ENCODE assay signal across 25 cellular contexts in the genomic region with DNA sequence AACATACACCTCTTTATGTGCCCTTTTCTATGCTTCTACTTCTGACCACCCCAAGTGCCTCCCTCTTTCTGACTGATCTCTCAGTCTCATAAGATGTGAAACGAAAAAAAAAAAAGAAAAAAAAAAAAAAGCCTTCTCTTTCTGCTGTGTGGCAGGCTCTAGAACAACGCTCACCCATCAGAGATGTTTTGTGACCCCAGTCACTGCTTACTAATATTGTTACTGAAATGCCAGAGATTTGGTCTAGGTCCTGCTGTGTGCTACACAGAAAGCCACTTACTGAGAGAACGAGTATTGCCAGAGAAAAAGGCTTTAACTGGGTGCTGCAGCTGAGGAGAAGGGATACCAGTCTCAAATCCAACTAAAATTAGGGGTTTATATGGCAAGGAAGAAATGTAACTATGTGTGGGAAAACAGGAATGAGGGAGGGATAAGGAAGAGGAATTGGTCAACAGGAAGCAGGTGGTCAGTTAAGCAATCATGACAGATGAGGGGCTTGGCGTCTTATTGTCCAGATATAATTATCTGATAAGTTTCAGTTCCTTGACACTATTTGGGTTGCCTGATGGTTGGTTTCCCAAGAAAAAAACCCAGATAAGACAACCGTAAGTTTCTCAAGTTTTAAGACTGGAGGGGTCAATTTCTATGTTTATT.
DNase-seq lines count a peak whose midpoint lies in the region; TF ChIP-seq lines count a peak whose summit lies in the region.
"Had no signal": no experiment of that assay in that cellular context is flagged by ENCODE, and none has a peak within 500 bp of the region (broad histone marks: within the 10 kb centered on the region; RNA-seq: fewer than 3 reads in every experiment).

No MANE protein-coding gene starts in this region.

- no peak for TF ChIP-seq CTCF in HFFc6 (IDR thresholded peaks at IDR 0.05)
- no peak for TF ChIP-seq CTCF in fibroblast of mammary gland (conservative IDR thresholded peaks at IDR 0.05; ENCODE audit: control insufficient read depth, insufficient read depth, low read depth, low read length)
- no peak for TF ChIP-seq CTCF in testis (IDR thresholded peaks at IDR 0.05)
- no peak for TF ChIP-seq CTCF in breast epithelium (IDR thresholded peaks at IDR 0.05)

- no peaks in the 10 kb centered on the region for H4K20me1 ChIP-seq in BLaER1 treated with 17β-estradiol and CSF1 and Interleukin-3, amounts not matched to agents 10 nM and 100 nM

- no peak for DNase-seq in HFFc6
- DNase-seq in SK-N-DZ (ENCODE audit: low spot score): peak; percentile 21
- peak; percentile 24 for DNase-seq in fibroblast of mammary gland (ENCODE audit: low read depth)
- DNase-seq in testis: no peak
- DNase-seq in NCI-H2081 (lab: John Stamatoyannopoulos, UW): no peak
- DNase-seq in putamen (ENCODE audit: low spot score): no peak
- no peak for DNase-seq in breast epithelium (ENCODE audit: low spot score in 2 of 2)
- DNase-seq: ACHN; activated CD4-positive, alpha-beta memory T cell treated with anti-CD3 and anti-CD28 coated beads, Interleukin-2, amount 10 ng/mL, durations not matched to agents 7 days and 5 days; activated CD4-positive, alpha-beta T cell treated with anti-CD3 and anti-CD28 coated beads for 1 hour; anterior cingulate cortex; glutamatergic neuron; GOT3; kidney; naive thymus-derived CD4-positive, alpha-beta T cell; NCI-H1694; NCI-H2171 treated with DMSO at 0.1 percent for 48 hours; NCI-H526; RPMI8226; T-helper 17 cell; trophoblast cell had no signal

- peaks cover 0 to 18% (median 11%) of the 10 kb centered on the region in 10 experiments; a peak in 11 of 20 replicates for H3K4me1 ChIP-seq in BLaER1 treated with 17β-estradiol and CSF1 and Interleukin-3, amounts not matched to agents 10 nM and 100 nM
- H3K4me1 ChIP-seq in testis: no peaks in the 10 kb centered on the region
- no peaks in the 10 kb centered on the region for H3K4me1 ChIP-seq in breast epithelium

- no peaks in the 10 kb centered on the region for H3K27me3 Mint-ChIP-seq in HFFc6 (ENCODE audit: insufficient read depth)
- H3K27me3 Mint-ChIP-seq: activated CD4-positive, alpha-beta memory T cell treated with anti-CD3 and anti-CD28 coated beads, Interleukin-2, amount 10 ng/mL, durations not matched to agents 7 days and 5 days; naive thymus-derived CD4-positive, alpha-beta T cell; T-helper 17 cell had no signal

- H3K9me3 Mint-ChIP-seq in HFFc6: no peaks in the 10 kb centered on the region

- peaks cover 53% of the 10 kb centered on the region for H3K36me3 Mint-ChIP-seq in HFFc6 (ENCODE audit: low read depth)
- H3K36me3 Mint-ChIP-seq: activated naive CD4-positive, alpha-beta T cell treated with anti-CD3 and anti-CD28 coated beads, Interleukin-2, amount 50 U/mL, for 72 hours; naive thymus-derived CD4-positive, alpha-beta T cell had no signal

- H3K27me3 ChIP-seq in BLaER1 treated with 17β-estradiol and CSF1 and Interleukin-3, amounts not matched to agents 10 nM and 100 nM: no peaks in the 10 kb centered on the region
- no peaks in the 10 kb centered on the region for H3K27me3 ChIP-seq in testis
- H3K27me3 ChIP-seq in breast epithelium: no peaks in the 10 kb centered on the region

- H3K4me1 Mint-ChIP-seq in HFFc6 (ENCODE audit: low read depth): peaks cover 26% of the 10 kb centered on the region
- H3K4me1 Mint-ChIP-seq: activated CD4-positive, alpha-beta memory T cell treated with anti-CD3 and anti-CD28 coated beads, Interleukin-2, amount 10 ng/mL, durations not matched to agents 7 days and 5 days; naive thymus-derived CD4-positive, alpha-beta T cell; T-helper 17 cell had no signal

- H3K9me3 ChIP-seq in BLaER1 treated with 17β-estradiol and CSF1 and Interleukin-3, amounts not matched to agents 10 nM and 100 nM (replicated peaks in 1 of 11): peaks cover 0 to 21% (median 8%) of the 10 kb centered on the region in 11 experiments; a peak in 11 of 22 replicates
- no peaks in the 10 kb centered on the region for H3K9me3 ChIP-seq in testis
- no peaks in the 10 kb centered on the region for H3K9me3 ChIP-seq in breast epithelium

- TF ChIP-seq POLR2A in testis (IDR thresholded peaks at IDR 0.05) (no peak), breast epithelium (IDR thresholded peaks at IDR 0.05) (no peak)

- intact Hi-C loops in testis (cut with DNase I; ENCODE audit: low total_unique reads): no loop called here
- intact Hi-C loops in breast epithelium (cut with DNase I; ENCODE audit: low total_unique reads): no loop called here

- H3K9ac ChIP-seq in BLaER1 treated with 17β-estradiol and CSF1 and Interleukin-3, amounts not matched to agents 10 nM and 100 nM: no peak overlapping the region

- WGBS in testis, 2 donors: 74 to 80% methylated on average over 5 of the region's 5 CpGs

- no peaks in the 10 kb centered on the region; a peak in 1 of 22 replicates for H3K36me3 ChIP-seq in BLaER1 treated with 17β-estradiol and CSF1 and Interleukin-3, amounts not matched to agents 10 nM and 100 nM
- H3K36me3 ChIP-seq in testis (ENCODE audit: low read depth, missing control alignments): no peaks in the 10 kb centered on the region
- no peaks in the 10 kb centered on the region for H3K36me3 ChIP-seq in breast epithelium

- no peak overlapping the region for H3K4me3 Mint-ChIP-seq in HFFc6
- H3K4me3 Mint-ChIP-seq: activated CD4-positive, alpha-beta memory T cell treated with anti-CD3 and anti-CD28 coated beads, Interleukin-2, amount 10 ng/mL, durations not matched to agents 7 days and 5 days; naive thymus-derived CD4-positive, alpha-beta T cell; T-helper 17 cell had no signal

- H3K27ac ChIP-seq in BLaER1 treated with 17β-estradiol and CSF1 and Interleukin-3, amounts not matched to agents 10 nM and 100 nM: peak overlapping the region in 5 of 11 experiments; percentile 22 to 51 (median 40); a peak in 8 of 22 replicates
- H3K27ac ChIP-seq in testis (no peak overlapping the region), breast epithelium (no peak overlapping the region)
- H3K27ac ChIP-seq: HL-60, skin epidermis had no signal

- no peak overlapping the region for H3K4me3 ChIP-seq in BLaER1 treated with 17β-estradiol and CSF1 and Interleukin-3, amounts not matched to agents 10 nM and 100 nM
- H3K4me3 ChIP-seq in fibroblast of mammary gland (ENCODE audit: control insufficient read depth, low read depth, low read length): no peak overlapping the region
- H3K4me3 ChIP-seq in testis: no peak overlapping the region
- H3K4me3 ChIP-seq in breast epithelium: no peak overlapping the region
- H3K4me3 ChIP-seq: skin epidermis had no signal

- peak overlapping the region; percentile 3; the same call in 1 of the 2 replicates for H3K27ac Mint-ChIP-seq in HFFc6
- H3K27ac Mint-ChIP-seq: activated CD4-positive, alpha-beta memory T cell treated with anti-CD3 and anti-CD28 coated beads, Interleukin-2, amount 10 ng/mL, durations not matched to agents 7 days and 5 days; activated naive CD4-positive, alpha-beta T cell treated with anti-CD3 and anti-CD28 coated beads, Interleukin-2, amount 50 U/mL, for 72 hours; naive thymus-derived CD4-positive, alpha-beta T cell; T-helper 17 cell had no signal

- H3K4me2 ChIP-seq in BLaER1 treated with 17β-estradiol and CSF1 and Interleukin-3, amounts not matched to agents 10 nM and 100 nM: peak overlapping the region in 8 of 11 experiments; percentile 5 to 63 (median 29); a peak in 9 of 22 replicates

Comparison
In these comparisons a context has a peak if more than half of its experiments do, and no peak if none do; other contexts are left out.
1. DNase-seq: peak in SK-N-DZ (single experiment) and fibroblast of mammary gland (single experiment); none in HFFc6 (single experiment), testis (single experiment), NCI-H2081 (0 of 2), putamen (single experiment) and breast epithelium (0 of 2).